Comparison of ENCODE assay signal across 21 cellular contexts in the genomic region with DNA sequence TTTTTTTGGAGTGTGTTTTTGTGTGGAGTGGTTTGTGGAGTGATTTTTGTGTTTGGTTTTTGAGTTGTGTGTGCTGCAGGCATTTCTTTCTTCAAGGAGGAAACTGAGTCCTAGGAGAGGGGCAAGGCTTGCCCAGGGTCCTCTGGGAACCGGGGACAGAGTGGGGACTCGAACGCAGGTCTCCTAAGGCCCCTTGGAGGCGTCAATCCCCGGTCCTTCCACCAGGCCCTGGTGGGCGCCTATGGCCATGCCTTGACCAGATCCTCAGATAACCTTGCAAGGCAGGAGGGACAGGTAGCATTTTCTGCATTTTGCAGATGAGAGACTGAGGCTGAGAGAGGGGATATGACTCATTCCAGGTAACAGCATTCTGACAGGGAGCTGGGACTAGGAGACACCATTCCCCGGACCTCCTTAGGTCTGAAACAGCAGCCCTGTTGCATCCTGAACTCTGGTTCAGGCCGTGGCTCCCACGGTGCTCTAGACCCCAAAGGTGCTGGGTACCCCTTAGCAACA. TPM values are rescaled to one million over a fixed set of nuclear protein-coding genes. Genes with fewer than 3 reads are reported as not detected.
"Had no signal": no experiment of that assay in that cellular context is flagged by ENCODE, and none has a peak within 500 bp of the region (broad histone marks: within the 10 kb centered on the region; RNA-seq: fewer than 3 reads in every experiment).

No MANE protein-coding gene starts in this region.

- H3K9me3 ChIP-seq: left lung, suprapubic skin, thyroid gland, upper lobe of left lung, uterus had no signal

- H3K36me3 ChIP-seq: left lung, suprapubic skin, thyroid gland, upper lobe of left lung, uterus had no signal

- H3K4me3 Mint-ChIP-seq: dendritic cell treated with granulocyte-macrophage colony-stimulating factor and Interleukin-4, amounts not matched to agents 40 ng/mL and 50 ng/mL, for 4 days; effector memory CD8-positive, alpha-beta T cell; naive B cell; nephron progenitor cell had no signal

- H3K27me3 ChIP-seq: left lung, thyroid gland, upper lobe of left lung, uterus had no signal

- H3K27ac ChIP-seq: left lung, suprapubic skin, thyroid gland, upper lobe of left lung, uterus had no signal

- H3K4me2 ChIP-seq: smooth muscle cell had no signal

- H3K27me3 Mint-ChIP-seq: naive B cell had no signal

- FAIRE-seq: colon, islet of Langerhans had no signal

- H3K27ac Mint-ChIP-seq: dendritic cell treated with granulocyte-macrophage colony-stimulating factor and Interleukin-4, amounts not matched to agents 40 ng/mL and 50 ng/mL, for 4 days; naive B cell had no signal

- H3K9me3 Mint-ChIP-seq: dendritic cell treated with granulocyte-macrophage colony-stimulating factor and Interleukin-4, amounts not matched to agents 40 ng/mL and 50 ng/mL, for 4 days; effector memory CD8-positive, alpha-beta T cell; naive B cell; nephron progenitor cell had no signal

- H3K36me3 Mint-ChIP-seq: naive B cell had no signal

- H3K4me3 ChIP-seq: left lung, lung, smooth muscle cell, suprapubic skin, thyroid gland, upper lobe of left lung, uterus had no signal

- H3K4me1 Mint-ChIP-seq: naive B cell had no signal

- H3K4me1 ChIP-seq: left lung, suprapubic skin, thyroid gland, upper lobe of left lung, uterus had no signal

- DNase-seq: effector memory CD8-positive, alpha-beta T cell; foreskin melanocyte; head of caudate nucleus; hypothalamus; mesenchymal stem cell; naive B cell; nephron progenitor cell; stimulated activated CD4-positive, alpha-beta T cell treated with anti-CD3 and anti-CD28 coated beads, Interleukin-2, amount 100 ng/mL, for 48 hours; stimulated activated naive CD8-positive, alpha-beta T cell treated with anti-CD3 and anti-CD28 coated beads, Interleukin-15, Interleukin-2, amounts not matched to agents 100 U/mL and 50 U/mL, for 24 hours; thyroid gland; upper lobe of left lung; uterus had no signal

- ATAC-seq: effector memory CD8-positive, alpha-beta T cell; left lung; right cardiac atrium; stimulated activated naive CD8-positive, alpha-beta T cell treated with anti-CD3 and anti-CD28 coated beads, Interleukin-15, Interleukin-2, amounts not matched to agents 100 U/mL and 50 U/mL, for 24 hours had no signal

RNA-seq across cellular contexts. Expression of a gene that starts 39.1 kb away (rescaled TPM):
- total RNA-seq: osteocyte had no signal
